In the genomic region with DNA sequence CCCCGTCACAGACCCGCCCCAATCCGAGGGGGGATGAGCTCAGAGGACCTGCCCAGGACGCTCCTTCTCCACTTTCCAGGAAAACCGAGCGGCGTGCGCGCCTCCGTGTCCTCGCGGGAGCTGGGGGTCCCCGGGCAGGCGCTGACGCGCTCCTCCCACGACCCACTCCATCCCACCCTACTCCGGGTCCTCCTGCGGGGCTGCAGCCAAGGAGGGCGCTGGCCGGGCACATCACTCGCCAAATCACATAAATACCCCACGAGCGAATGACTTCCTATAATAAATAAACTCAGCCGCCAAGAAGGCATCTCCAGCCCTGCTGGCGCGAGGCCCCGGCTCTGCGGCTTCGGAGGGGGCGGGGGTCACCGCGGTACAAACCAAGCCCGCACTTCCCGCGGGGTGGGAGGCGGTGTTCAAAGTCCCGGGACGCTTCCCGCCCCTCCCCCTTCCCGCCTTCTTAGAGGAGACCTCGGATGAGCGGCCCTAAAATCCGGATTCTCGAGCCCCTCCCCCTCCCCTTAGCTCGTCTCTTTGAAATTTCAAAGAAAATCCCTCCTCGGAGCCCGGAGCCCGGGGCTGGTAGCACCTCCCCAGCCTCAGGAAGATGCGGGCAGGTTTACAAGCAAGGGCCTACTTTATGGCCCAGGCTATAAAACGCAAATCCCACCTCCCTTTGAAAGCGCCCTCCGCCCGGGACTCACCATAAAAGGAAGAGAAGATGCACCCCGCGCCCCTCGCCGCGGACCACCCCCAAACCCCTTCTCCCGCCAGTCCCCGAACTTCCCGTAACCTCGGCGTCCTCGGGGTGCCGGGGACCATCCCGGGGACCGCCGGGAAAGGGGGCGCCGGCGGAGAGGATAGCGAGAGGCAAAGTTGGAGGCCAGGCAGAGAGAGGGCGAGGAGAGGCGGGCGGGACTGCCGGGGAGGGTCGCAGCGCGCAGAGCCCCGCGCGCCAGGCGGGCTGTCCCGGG, we compare ENCODE assay signal across 10 cellular contexts. TPM values are rescaled to one million over a fixed set of nuclear protein-coding genes. Genes with fewer than 3 reads are reported as not detected.
A peak's percentile ranks its signal among the peaks of the same experiment; 100 is the strongest.
DNase-seq lines count a peak whose midpoint lies in the region; ATAC-seq, FAIRE-seq and TF ChIP-seq lines count a peak whose summit lies in the region.
"Had no signal": no experiment of that assay in that cellular context is flagged by ENCODE, and none has a peak within 500 bp of the region (broad histone marks: within the 10 kb centered on the region; RNA-seq: fewer than 3 reads in every experiment).

No MANE protein-coding gene starts in this region.

- ATAC-seq in WTC11: peak; percentile 21
- no peak for ATAC-seq in HG03439 (IDR thresholded peaks at IDR 0.05; ENCODE audit: unreplicated experiment)
- no peak for ATAC-seq in GM18909 (IDR thresholded peaks at IDR 0.05; ENCODE audit: poor library complexity, unreplicated experiment)

- peak overlapping the region; percentile 48 for H3K4me3 ChIP-seq in iPS-15b (ENCODE audit: low read depth, low read length)

- H2BK20ac ChIP-seq in H9 (ENCODE audit: low read depth, low read length, poor library complexity, severe bottlenecking): no peak overlapping the region

- H3K79me1 ChIP-seq in H9 (ENCODE audit: insufficient read depth, low read depth, low read length, poor library complexity, severe bottlenecking): no peaks in the 10 kb centered on the region

- H3K4me3 Mint-ChIP-seq in H9 (peak overlapping the region; percentile 56 to 81), WTC11 (peak overlapping the region; percentile 66)

- H3K79me2 ChIP-seq in H9 (ENCODE audit: insufficient read depth, low read length): no peaks in the 10 kb centered on the region

- H4K8ac ChIP-seq in H9 (replicated peaks; ENCODE audit: insufficient read length, low read depth, low read length): no peak overlapping the region

- H3K14ac ChIP-seq in H9 (ENCODE audit: insufficient read depth, low read length): no peak overlapping the region

- H3K9ac ChIP-seq in H9 (ENCODE audit: extremely low read depth, insufficient read length, low read length) (no peak overlapping the region), iPS-15b (ENCODE audit: low read depth, low read length) (no peak overlapping the region)

- no peak overlapping the region for H2AFZ ChIP-seq in H9 (ENCODE audit: low read length)

- CTCF ChIA-PET in WTC11 (lab: Charles Lee): interaction anchor here (0.8 kb wide), 1 partner anchor 130 kb away, joined by 3 read pairs; no protein-coding TSS in a partner anchor

- H3T11ph ChIP-seq in H9 (ENCODE audit: low read length): no peak overlapping the region

- H3K27me3 ChIP-seq in H9 (ENCODE audit: insufficient read depth, low read length) (peaks cover 75% of the 10 kb centered on the region), iPS-15b (ENCODE audit: control insufficient read depth, insufficient read depth, low read length) (peaks cover 84% of the 10 kb centered on the region)

- no peak overlapping the region for H2BK15ac ChIP-seq in H9 (ENCODE audit: low read depth, low read length)

- H4K20me1 ChIP-seq in H9 (ENCODE audit: control insufficient read depth, insufficient read depth, insufficient read length): peaks cover 12% of the 10 kb centered on the region

- peak overlapping the region; percentile 55 for H3K4me2 ChIP-seq in H9 (ENCODE audit: insufficient read depth, insufficient read length, low read length)

- no peak overlapping the region for H3K56ac ChIP-seq in H9 (ENCODE audit: insufficient read length, low read depth, low read length)

- FAIRE-seq in RCC 7860 (lab: Jason Lieb, UNC): no peak
- FAIRE-seq: endothelial cell of umbilical vein had no signal

- no CpG with 5 or more reads among the region's 85 CpGs for WGBS in H9 (ENCODE audit: extremely low coverage, insufficient read length, low lambda C conversion rate)

- no peak overlapping the region for H2BK120ac ChIP-seq in H9 (ENCODE audit: low read depth, low read length, poor library complexity, severe bottlenecking)

- H3K4me1 Mint-ChIP-seq in H9 (peaks cover 37 to 43% of the 10 kb centered on the region in 2 experiments), WTC11 (peaks cover 21% of the 10 kb centered on the region)

- POLR2A ChIA-PET in WTC11 (lab: Charles Lee): no interaction called here

- no peak overlapping the region for H2BK5ac ChIP-seq in H9 (ENCODE audit: insufficient read length, low read length)

- peaks cover 49% of the 10 kb centered on the region for H3K27me3 Mint-ChIP-seq in H9 (ENCODE audit: low read depth)
- peaks cover 49% of the 10 kb centered on the region for H3K27me3 Mint-ChIP-seq in WTC11 (ENCODE audit: low read depth)

- TF ChIP-seq CTCF in H9 (conservative IDR thresholded peaks at IDR 0.05) (no peak), WTC11 (IDR thresholded peaks at IDR 0.05) (no peak)

- H3K23ac ChIP-seq in H9 (ENCODE audit: insufficient read length, low read depth, low read length): no peak overlapping the region

- H2BK12ac ChIP-seq in H9 (ENCODE audit: insufficient read length, low read depth, low read length): no peak overlapping the region

- H3K9me3 ChIP-seq in H9 (ENCODE audit: control insufficient read depth, low read depth, low read length): no peaks in the 10 kb centered on the region
- no peaks in the 10 kb centered on the region for H3K9me3 ChIP-seq in iPS-15b (ENCODE audit: control insufficient read depth, insufficient read depth, low read length)

- no peak overlapping the region for H2AK5ac ChIP-seq in H9 (ENCODE audit: insufficient read length, low read length)

- H4K5ac ChIP-seq in H9 (ENCODE audit: insufficient read length, low read depth, low read length): no peak overlapping the region

- H4K91ac ChIP-seq in H9 (ENCODE audit: insufficient read length, low read depth, low read length): no peak overlapping the region

- H3K36me3 ChIP-seq in iPS-15b (ENCODE audit: control insufficient read depth, insufficient read depth, low read length): no peaks in the 10 kb centered on the region

- peaks cover 19% of the 10 kb centered on the region for H3K23me2 ChIP-seq in H9 (ENCODE audit: insufficient read length, low read depth, low read length, poor library complexity, severe bottlenecking)

- H3K27ac Mint-ChIP-seq in H9: peak overlapping the region in 1 of 3 experiments; percentile 27; a peak in 1 of 7 replicates
- no peak overlapping the region for H3K27ac Mint-ChIP-seq in WTC11

- H3K4me1 ChIP-seq in H9 (ENCODE audit: insufficient read depth, low read length) (peaks cover 6% of the 10 kb centered on the region), iPS-15b (ENCODE audit: control insufficient read depth, insufficient read depth, low read length) (peaks cover 25% of the 10 kb centered on the region)

- DNase-seq in H9 (peak; percentile 89), WTC11 (ENCODE audit: low spot score) (peak; percentile 69), retina (peak; percentile 64), RCC 7860 (ENCODE audit: low spot score) (no peak), NCI-H1930 (lab: John Stamatoyannopoulos, UW) (no peak)

- no peak overlapping the region for H3K18ac ChIP-seq in H9 (ENCODE audit: insufficient read length, low read depth, low read length)

- H3K27ac ChIP-seq in H9 (ENCODE audit: insufficient read length, low read depth, low read length): no peak overlapping the region

- no peak overlapping the region for H3K4ac ChIP-seq in H9 (ENCODE audit: low read depth, low read length)

- H3K36me3 Mint-ChIP-seq in H9 (ENCODE audit: insufficient read depth in 1 of 3, low read depth in 3 of 3) (no peaks in the 10 kb centered on the region; a peak in 2 of 7 replicates), WTC11 (peaks cover 19% of the 10 kb centered on the region)

- no peaks in the 10 kb centered on the region; a peak in 1 of 5 replicates for H3K9me3 Mint-ChIP-seq in H9
- peaks cover 5% of the 10 kb centered on the region; the same call in 1 of the 2 replicates for H3K9me3 Mint-ChIP-seq in WTC11

TF ChIP-seq in WTC11, 78 proteins besides CTCF, POLR2A, EP300 and RAD21 (continues in another document):
- TF ChIP-seq GRHL2 (CRISPR knock-in tag; IDR thresholded peaks at IDR 0.05; ENCODE audit: insufficient replicate concordance, severe bottlenecking) (no peak), OVOL2 (CRISPR knock-in tag; IDR thresholded peaks at IDR 0.05; ENCODE audit: borderline replicate concordance) (no peak), JAZF1 (CRISPR knock-in tag; IDR thresholded peaks at IDR 0.05) (no peak), SP1 (CRISPR knock-in tag; conservative IDR thresholded peaks at IDR 0.05) (no peak)
- TF ChIP-seq, protein P1, sequence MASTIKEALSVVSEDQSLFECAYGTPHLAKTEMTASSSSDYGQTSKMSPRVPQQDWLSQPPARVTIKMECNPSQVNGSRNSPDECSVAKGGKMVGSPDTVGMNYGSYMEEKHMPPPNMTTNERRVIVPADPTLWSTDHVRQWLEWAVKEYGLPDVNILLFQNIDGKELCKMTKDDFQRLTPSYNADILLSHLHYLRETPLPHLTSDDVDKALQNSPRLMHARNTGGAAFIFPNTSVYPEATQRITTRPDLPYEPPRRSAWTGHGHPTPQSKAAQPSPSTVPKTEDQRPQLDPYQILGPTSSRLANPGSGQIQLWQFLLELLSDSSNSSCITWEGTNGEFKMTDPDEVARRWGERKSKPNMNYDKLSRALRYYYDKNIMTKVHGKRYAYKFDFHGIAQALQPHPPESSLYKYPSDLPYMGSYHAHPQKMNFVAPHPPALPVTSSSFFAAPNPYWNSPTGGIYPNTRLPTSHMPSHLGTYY (CRISPR knock-in tag; IDR thresholded peaks at IDR 0.05): no peak

RNA-seq across cellular contexts. Expression of a gene that starts 0.7 kb away (rescaled TPM):
- total RNA-seq in H9 (2021): 0.55 and 1.0 TPM in 2 replicates
- 0.87 to 1.1 TPM (median 0.92 TPM) in 3 replicates for total RNA-seq in WTC11 (2021)
- total RNA-seq: activated CD8-positive, alpha-beta memory T cell treated with anti-CD3 and anti-CD28 coated beads for 36 hours; endothelial cell of umbilical vein had no signal

Comparison
In these comparisons a context has a peak if more than half of its experiments do, and no peak if none do; other contexts are left out.
1. DNase-seq: peak in H9 (single experiment), WTC11 (single experiment) and retina (single experiment); none in RCC 7860 (single experiment) and NCI-H1930 (0 of 2).